Comparison of ENCODE assay signal across 10 cellular contexts in the genomic region with DNA sequence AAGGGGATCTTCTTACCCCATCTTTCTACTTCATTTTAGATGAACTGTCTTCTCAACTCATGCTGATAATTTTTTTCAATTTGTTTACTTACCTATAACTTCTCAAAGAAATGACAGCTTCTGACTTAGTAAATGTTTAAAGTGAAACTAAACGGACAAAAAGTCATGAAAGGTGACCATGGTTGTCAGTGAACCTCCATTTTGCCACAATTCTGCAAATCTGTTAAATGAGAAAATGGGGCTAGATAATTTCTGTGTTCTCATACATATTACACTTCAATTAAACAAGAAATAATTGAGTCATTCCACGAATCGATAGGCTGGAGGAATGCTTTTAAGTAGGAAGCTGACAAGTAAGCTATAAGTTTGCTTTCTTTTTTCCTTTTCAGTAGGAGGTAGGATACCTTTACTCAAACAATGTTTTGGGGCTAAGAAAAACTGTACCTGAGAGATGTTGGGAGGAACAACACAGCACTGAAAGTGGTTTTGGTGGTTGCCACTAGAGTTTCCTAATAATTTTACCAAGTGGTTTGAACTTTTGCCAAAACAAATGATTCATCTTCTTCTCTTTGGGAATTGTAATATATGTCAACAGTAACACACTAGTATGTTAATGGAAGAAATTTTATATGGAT. TPM values are rescaled to one million over a fixed set of nuclear protein-coding genes. Genes with fewer than 3 reads are reported as not detected.
DNase-seq lines count a peak whose midpoint lies in the region; ATAC-seq, FAIRE-seq and TF ChIP-seq lines count a peak whose summit lies in the region.
"Had no signal": no experiment of that assay in that cellular context is flagged by ENCODE, and none has a peak within 500 bp of the region (broad histone marks: within the 10 kb centered on the region; RNA-seq: fewer than 3 reads in every experiment).

No MANE protein-coding gene starts in this region.

- TF ChIP-seq POLR2A in HCT116 (IDR thresholded peaks at IDR 0.05; ENCODE audit: borderline replicate concordance, extremely low read depth, insufficient read depth, insufficient read length) (no peak), lower leg skin (IDR thresholded peaks at IDR 0.05) (no peak), GM12892 (IDR thresholded peaks at IDR 0.05; ENCODE audit: low read depth, low read length) (no peak)

- no peak for DNase-seq in HCT116 (ENCODE audit: low read depth, low spot score)
- DNase-seq in Panc1 (ENCODE audit: low read depth, low spot score) = no peak
- peak; percentile 41 for DNase-seq in fibroblast of peridontal ligament (ENCODE audit: extremely low read depth)
- no peak for DNase-seq in retinal pigment epithelial cell (ENCODE audit: low read depth)
- DNase-seq in lower leg skin (ENCODE audit: low spot score in 2 of 2) = no peak
- no peak for DNase-seq in GM12892 (ENCODE audit: insufficient read length)
- no peak for DNase-seq in activated naive CD4-positive, alpha-beta T cell (lab: John Stamatoyannopoulos, UW)
- no peak for DNase-seq in HuH-7 (ENCODE audit: low spot score)
- DNase-seq: anterior cingulate cortex had no signal

- H3K4me3 ChIP-seq in HCT116 (replicated peaks in 1 of 2; ENCODE audit: low read depth in 1 of 2, low read length in 2 of 2) (peak overlapping the region in 1 of 2 experiments; percentile 21; a peak in 1 of 4 replicates), Panc1 (ENCODE audit: low read depth in 2 of 2, low read length in 2 of 2) (peak overlapping the region; percentile 36 to 47), retinal pigment epithelial cell (ENCODE audit: low read length) (peak overlapping the region; percentile 19), lower leg skin (ENCODE audit: low read depth, poor library complexity, severe bottlenecking) (no peak overlapping the region)

- TF ChIP-seq CTCF in HCT116 (IDR thresholded peaks at IDR 0.05 in 2 of 3, conservative IDR thresholded peaks at IDR 0.05 in 1 of 3; ENCODE audit: borderline replicate concordance in 1 of 3, insufficient read depth in 1 of 3, low read depth in 2 of 3, low read length in 2 of 3) (no peak), Panc1 (IDR thresholded peaks at IDR 0.05) (no peak), retinal pigment epithelial cell (conservative IDR thresholded peaks at IDR 0.05; ENCODE audit: low read depth, low read length) (no peak), lower leg skin (IDR thresholded peaks at IDR 0.05) (no peak)

- H3K4me2 ChIP-seq in HCT116 (ENCODE audit: low read length) = peak overlapping the region; percentile 37

- no peak for TF ChIP-seq RAD21 in HCT116 (IDR thresholded peaks at IDR 0.05; ENCODE audit: low read depth)

- no peaks in the 10 kb centered on the region for H3K79me2 ChIP-seq in HCT116 (ENCODE audit: insufficient read depth, low read length)

- H3K36me3 ChIP-seq in HCT116 (ENCODE audit: control insufficient read depth in 1 of 2, insufficient read depth in 2 of 2, low read length in 2 of 2) (no peaks in the 10 kb centered on the region), Panc1 (ENCODE audit: control insufficient read depth, insufficient read depth, low read length) (no peaks in the 10 kb centered on the region)

- in situ Hi-C loops in Panc1 (cut with HindIII; ENCODE audit: low pct_unique_long_range_greater_than_20kb, low sequenced_read_pairs) = no loop called here

- H3K9ac ChIP-seq in HCT116 (ENCODE audit: low read length) = no peak overlapping the region

- H2AFZ ChIP-seq in HCT116 (ENCODE audit: low read depth, low read length, poor library complexity, severe bottlenecking) = peak overlapping the region; percentile 54

- RAD21 ChIA-PET in HCT116 (lab: Charles Lee; ENCODE audit: low non-redundant PET in 1 of 2, low total read pairs in 2 of 2, uncharacterized antibody in 2 of 2, unreplicated experiment in 2 of 2) = no interaction called here

- no peak for FAIRE-seq in GM12892 (lab: Jason Lieb, UNC)

- intact Hi-C loops in HCT116 (cut with micrococcal nuclease) (no loop called here), Panc1 (cut with micrococcal nuclease; ENCODE audit: unreplicated experiment) (no loop called here), lower leg skin (cut with DNase I; ENCODE audit: low total_unique reads) (no loop called here)

- ATAC-seq in HCT116 (no peak), Panc1 (no peak)
- ATAC-seq: activated CD4-positive, CD25-positive, alpha-beta regulatory T cell treated with anti-CD3 and anti-CD28 coated beads, Interleukin-2, amount 50 U/mL, for 24 hours had no signal

- no peak overlapping the region for H3K27ac ChIP-seq in HCT116 (ENCODE audit: low read depth, low read length)
- no peak overlapping the region for H3K27ac ChIP-seq in Panc1 (ENCODE audit: low read length)

- POLR2A ChIA-PET in HCT116 (lab: Charles Lee) (no interaction called here), Panc1 (lab: Charles Lee) (no interaction called here)

- H3K4me1 ChIP-seq in HCT116 (ENCODE audit: control insufficient read depth in 1 of 2, insufficient read depth in 2 of 2, low read length in 2 of 2) = 0 out of 4 replicates have a peak, but pooled peaks cover 0 to 7% of the 10 kb centered on the region in 2 experiments
- no peaks in the 10 kb centered on the region for H3K4me1 ChIP-seq in Panc1 (ENCODE audit: control insufficient read depth, insufficient read depth, low read length)

- BruUV-seq in HCT116 (replicated peaks; lab: Mats Ljungman, UMichigan) = no TSS peak
- BruUV-seq in Panc1 (replicated peaks; lab: Mats Ljungman, UMichigan) = no TSS peak

- H4K20me1 ChIP-seq in HCT116 (ENCODE audit: insufficient read depth) = no peaks in the 10 kb centered on the region

- 37 to 56% methylated on average over 3 of the region's 3 CpGs for WGBS in lower leg skin, 2 donors

- CTCF ChIA-PET in HCT116 (lab: Charles Lee) = no interaction called here
- CTCF ChIA-PET in Panc1 (lab: Charles Lee) = no interaction called here

- H3K9me2 ChIP-seq in HCT116 (ENCODE audit: insufficient read depth) = no peaks in the 10 kb centered on the region

- H3K27me3 ChIP-seq in HCT116 (ENCODE audit: insufficient read depth, low read length) (no peaks in the 10 kb centered on the region), Panc1 (ENCODE audit: control insufficient read depth, insufficient read depth, low read length) (no peaks in the 10 kb centered on the region)

- H3K9me3 ChIP-seq in HCT116 (ENCODE audit: control insufficient read depth in 1 of 2, insufficient read depth in 1 of 2, low read depth in 1 of 2, low read length in 2 of 2) (no peaks in the 10 kb centered on the region), Panc1 (ENCODE audit: control insufficient read depth, insufficient read depth, low read depth, low read length) (no peaks in the 10 kb centered on the region)

TF ChIP-seq in HCT116, 20 proteins besides CTCF, POLR2A, EP300 and RAD21 (continues in another document):
- no peak for TF ChIP-seq SRF (IDR thresholded peaks at IDR 0.05; ENCODE audit: low read depth)
- TF ChIP-seq SP1 (IDR thresholded peaks at IDR 0.05; ENCODE audit: low read depth) = no peak
- TF ChIP-seq, protein P1, sequence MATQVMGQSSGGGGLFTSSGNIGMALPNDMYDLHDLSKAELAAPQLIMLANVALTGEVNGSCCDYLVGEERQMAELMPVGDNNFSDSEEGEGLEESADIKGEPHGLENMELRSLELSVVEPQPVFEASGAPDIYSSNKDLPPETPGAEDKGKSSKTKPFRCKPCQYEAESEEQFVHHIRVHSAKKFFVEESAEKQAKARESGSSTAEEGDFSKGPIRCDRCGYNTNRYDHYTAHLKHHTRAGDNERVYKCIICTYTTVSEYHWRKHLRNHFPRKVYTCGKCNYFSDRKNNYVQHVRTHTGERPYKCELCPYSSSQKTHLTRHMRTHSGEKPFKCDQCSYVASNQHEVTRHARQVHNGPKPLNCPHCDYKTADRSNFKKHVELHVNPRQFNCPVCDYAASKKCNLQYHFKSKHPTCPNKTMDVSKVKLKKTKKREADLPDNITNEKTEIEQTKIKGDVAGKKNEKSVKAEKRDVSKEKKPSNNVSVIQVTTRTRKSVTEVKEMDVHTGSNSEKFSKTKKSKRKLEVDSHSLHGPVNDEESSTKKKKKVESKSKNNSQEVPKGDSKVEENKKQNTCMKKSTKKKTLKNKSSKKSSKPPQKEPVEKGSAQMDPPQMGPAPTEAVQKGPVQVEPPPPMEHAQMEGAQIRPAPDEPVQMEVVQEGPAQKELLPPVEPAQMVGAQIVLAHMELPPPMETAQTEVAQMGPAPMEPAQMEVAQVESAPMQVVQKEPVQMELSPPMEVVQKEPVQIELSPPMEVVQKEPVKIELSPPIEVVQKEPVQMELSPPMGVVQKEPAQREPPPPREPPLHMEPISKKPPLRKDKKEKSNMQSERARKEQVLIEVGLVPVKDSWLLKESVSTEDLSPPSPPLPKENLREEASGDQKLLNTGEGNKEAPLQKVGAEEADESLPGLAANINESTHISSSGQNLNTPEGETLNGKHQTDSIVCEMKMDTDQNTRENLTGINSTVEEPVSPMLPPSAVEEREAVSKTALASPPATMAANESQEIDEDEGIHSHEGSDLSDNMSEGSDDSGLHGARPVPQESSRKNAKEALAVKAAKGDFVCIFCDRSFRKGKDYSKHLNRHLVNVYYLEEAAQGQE (IDR thresholded peaks at IDR 0.05; ENCODE audit: low read depth) = no peak
- no peak for TF ChIP-seq ELF1 (IDR thresholded peaks at IDR 0.05; ENCODE audit: borderline replicate concordance, low read depth)
- no peak for TF ChIP-seq EZH2 (IDR thresholded peaks at IDR 0.05)
- TF ChIP-seq ZNF274 (IDR thresholded peaks at IDR 0.05; ENCODE audit: low read depth, low read length) = no peak
- no peak for TF ChIP-seq FOSL1 (IDR thresholded peaks at IDR 0.05; ENCODE audit: low read depth)
- no peak for TF ChIP-seq JUND (IDR thresholded peaks at IDR 0.05)
- no peak for TF ChIP-seq CBX3 (IDR thresholded peaks at IDR 0.05; ENCODE audit: low read depth)
- TF ChIP-seq, protein P2, sequence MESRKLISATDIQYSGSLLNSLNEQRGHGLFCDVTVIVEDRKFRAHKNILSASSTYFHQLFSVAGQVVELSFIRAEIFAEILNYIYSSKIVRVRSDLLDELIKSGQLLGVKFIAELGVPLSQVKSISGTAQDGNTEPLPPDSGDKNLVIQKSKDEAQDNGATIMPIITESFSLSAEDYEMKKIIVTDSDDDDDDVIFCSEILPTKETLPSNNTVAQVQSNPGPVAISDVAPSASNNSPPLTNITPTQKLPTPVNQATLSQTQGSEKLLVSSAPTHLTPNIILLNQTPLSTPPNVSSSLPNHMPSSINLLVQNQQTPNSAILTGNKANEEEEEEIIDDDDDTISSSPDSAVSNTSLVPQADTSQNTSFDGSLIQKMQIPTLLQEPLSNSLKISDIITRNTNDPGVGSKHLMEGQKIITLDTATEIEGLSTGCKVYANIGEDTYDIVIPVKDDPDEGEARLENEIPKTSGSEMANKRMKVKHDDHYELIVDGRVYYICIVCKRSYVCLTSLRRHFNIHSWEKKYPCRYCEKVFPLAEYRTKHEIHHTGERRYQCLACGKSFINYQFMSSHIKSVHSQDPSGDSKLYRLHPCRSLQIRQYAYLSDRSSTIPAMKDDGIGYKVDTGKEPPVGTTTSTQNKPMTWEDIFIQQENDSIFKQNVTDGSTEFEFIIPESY (IDR thresholded peaks at IDR 0.05; ENCODE audit: extremely low read depth, insufficient replicate concordance, low read length) = no peak
- no peak for TF ChIP-seq ZFX (IDR thresholded peaks at IDR 0.05)

RNA-seq across cellular contexts. Expression of a gene that starts 17.1 kb away (rescaled TPM):
- total RNA-seq in HCT116 (2021; ENCODE audit: unreplicated experiment) (not detected), Panc1 (2021; ENCODE audit: unreplicated experiment) (not detected), lower leg skin (not detected)
- 0.09 and 0.10 TPM in 2 replicates for polyA plus RNA-seq in HCT116 (2012)
- polyA plus RNA-seq in Panc1 (2012; ENCODE audit: insufficient read length) = not detected
- polyA plus RNA-seq in GM12892 (2012; ENCODE audit: missing spikeins) = not detected
